ENCODE assay signal across 8 cellular contexts in the genomic region with DNA sequence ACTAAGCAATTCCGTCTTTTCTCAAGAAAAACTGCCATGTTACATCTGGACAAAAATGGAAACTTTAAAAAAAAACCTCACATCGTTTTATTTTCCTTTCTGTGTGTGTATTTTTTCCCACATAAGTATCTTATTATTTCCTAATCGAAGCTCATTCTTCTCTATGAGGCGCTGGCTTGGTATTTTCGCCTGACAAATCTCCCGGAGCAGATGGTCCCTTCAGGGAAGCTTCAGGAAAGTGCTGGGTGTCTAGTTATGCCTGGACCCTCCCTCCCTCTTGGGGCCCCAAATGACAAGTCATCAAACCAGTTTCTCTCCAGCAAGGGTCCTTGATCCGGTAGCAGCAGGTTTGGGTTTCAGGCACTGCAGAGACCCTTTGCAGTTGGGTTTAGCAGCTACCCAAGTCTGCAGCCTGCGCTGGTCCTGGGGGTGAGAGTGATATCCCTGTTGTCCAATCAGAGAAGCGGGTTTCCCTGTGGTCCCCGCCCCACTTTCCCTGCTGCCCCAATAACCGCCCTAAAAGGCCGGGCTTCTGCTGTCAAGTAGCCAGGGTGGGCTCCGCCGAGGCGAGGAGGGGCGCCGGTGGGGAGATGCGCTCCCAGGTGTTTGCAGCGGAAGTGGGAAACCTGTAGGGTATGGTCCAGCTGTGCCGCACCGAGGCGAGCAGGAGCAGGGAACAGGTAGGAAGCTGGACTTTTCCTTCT. TPM values are rescaled to one million over a fixed set of nuclear protein-coding genes. Genes with fewer than 3 reads are reported as not detected.
DNase-seq lines count a peak whose midpoint lies in the region; ATAC-seq and TF ChIP-seq lines count a peak whose summit lies in the region.

Gene CNTN1, plus strand, starts transcription at position 527 of the 704 bp plus-strand sequence.

- H3K4me3 Mint-ChIP-seq in endothelial cell (ENCODE audit: unreplicated experiment) (peak within 1 kb of the TSS; percentile 90), Caco-2 (ENCODE audit: unreplicated experiment) (no peak within 1 kb of the TSS)

- H3K27me3 Mint-ChIP-seq in endothelial cell (ENCODE audit: unreplicated experiment): peaks cover 2% of the 10 kb centered on the region
- H3K27me3 Mint-ChIP-seq in Caco-2 (ENCODE audit: insufficient read depth, unreplicated experiment): peaks cover 3% of the 10 kb centered on the region

- POLR2A ChIA-PET in Caco-2 (lab: Charles Lee): no interaction called here

- DNase-seq in D341Med (ENCODE audit: low spot score) (peak; percentile 97), HCEC 1CT (peak; percentile 64), NCI-H524 (lab: John Stamatoyannopoulos, UW) (peak; percentile 97 to 99), endothelial cell (ENCODE audit: low spot score) (peak; percentile 77), lung microvascular endothelial cell (ENCODE audit: low read depth in 2 of 2) (peak; percentile 1 to 10), upper lobe of left lung (peak in 1 of 2 donors; percentile 69), Caco-2 (no peak)

- no peaks in the 10 kb centered on the region for H3K9me3 ChIP-seq in upper lobe of left lung
- no peaks in the 10 kb centered on the region for H3K9me3 ChIP-seq in Caco-2

- 5% methylated on average over 22 of the region's 22 CpGs for WGBS in upper lobe of left lung, 2 donors

- H3K4me3 ChIP-seq in upper lobe of left lung: peak within 1 kb of the TSS; percentile 24 to 64 (median 58)
- no peak within 1 kb of the TSS for H3K4me3 ChIP-seq in Caco-2 (ENCODE audit: low read depth, low read length)

- no TSS peak for BruUV-seq in Caco-2 (replicated peaks; lab: Mats Ljungman, UMichigan)

- peaks cover 4% of the 10 kb centered on the region for H3K4me1 Mint-ChIP-seq in endothelial cell (ENCODE audit: unreplicated experiment)
- H3K4me1 Mint-ChIP-seq in Caco-2 (ENCODE audit: low read depth, unreplicated experiment): no peaks in the 10 kb centered on the region

- TF ChIP-seq CTCF in endothelial cell (IDR thresholded peaks at IDR 0.05; ENCODE audit: unreplicated experiment): no peak
- TF ChIP-seq CTCF in upper lobe of left lung (IDR thresholded peaks at IDR 0.05): no peak
- TF ChIP-seq CTCF in Caco-2 (IDR thresholded peaks at IDR 0.05; ENCODE audit: insufficient read depth in 1 of 2, low read depth in 1 of 2, low read length in 1 of 2, severe bottlenecking in 1 of 2, unreplicated experiment in 1 of 2): no peak

- H3K27me3 ChIP-seq in upper lobe of left lung: peaks cover 0 to 12% (median 3%) of the 10 kb centered on the region in 4 donors
- H3K27me3 ChIP-seq in Caco-2 (replicated peaks; ENCODE audit: control insufficient read depth, insufficient read depth, low read length): no peaks in the 10 kb centered on the region

- no peak for TF ChIP-seq POLR2A in upper lobe of left lung (IDR thresholded peaks at IDR 0.05)

- H3K4me1 ChIP-seq in upper lobe of left lung (peaks cover 0 to 21% (median 10%) of the 10 kb centered on the region in 4 donors), Caco-2 (no peaks in the 10 kb centered on the region)

- no peak for TF ChIP-seq EP300 in upper lobe of left lung (IDR thresholded peaks at IDR 0.05)

- H3K9me3 Mint-ChIP-seq in endothelial cell (ENCODE audit: unreplicated experiment) (no peaks in the 10 kb centered on the region), Caco-2 (ENCODE audit: unreplicated experiment) (no peaks in the 10 kb centered on the region)

- H3K36me3 ChIP-seq in upper lobe of left lung (no peaks in the 10 kb centered on the region), Caco-2 (ENCODE audit: control insufficient read depth, insufficient read depth, low read length) (no peaks in the 10 kb centered on the region)

- no peak within 1 kb of the TSS for H3K27ac Mint-ChIP-seq in endothelial cell (ENCODE audit: unreplicated experiment)
- H3K27ac Mint-ChIP-seq in Caco-2 (ENCODE audit: unreplicated experiment): no peak within 1 kb of the TSS

- ATAC-seq in upper lobe of left lung (ENCODE audit: low FRiP score in 2 of 2) (peak; percentile 91 to 93), GM18520 (IDR thresholded peaks at IDR 0.05; ENCODE audit: unreplicated experiment) (no peak)

- intact Hi-C loops in Caco-2 (cut with micrococcal nuclease; ENCODE audit: unreplicated experiment): no loop called here

- CTCF ChIA-PET in Caco-2 (lab: Charles Lee): no interaction called here

- H3K27ac ChIP-seq in upper lobe of left lung: no peak within 1 kb of the TSS

- H3K36me3 Mint-ChIP-seq in endothelial cell (ENCODE audit: low read depth, unreplicated experiment): no peaks in the 10 kb centered on the region
- H3K36me3 Mint-ChIP-seq in Caco-2 (ENCODE audit: insufficient read depth, unreplicated experiment): no peaks in the 10 kb centered on the region

RNA-seq across cellular contexts. Expression of gene CNTN1, which starts in this region (rescaled TPM):
- total RNA-seq in endothelial cell (ENCODE audit: unreplicated experiment): 0.46 TPM
- 0.22 TPM in 1 of 2 replicates, not detected in the other for total RNA-seq in lung microvascular endothelial cell
- total RNA-seq in upper lobe of left lung: 1 to 10 TPM; 1.0 to 9.8 (median 5.6) TPM
- total RNA-seq in Caco-2 (2022): not detected in 2 replicates

Comparison
In these comparisons a context has a peak if more than half of its experiments do, and no peak if none do; other contexts are left out.
1. Peak in DNase-seq in endothelial cell; RNA of the gene not detected or under 1 TPM.
2. Peak in DNase-seq in lung microvascular endothelial cell; RNA of the gene not detected or under 1 TPM.
3. DNase-seq: peak in D341Med (single experiment), HCEC 1CT (single experiment) and NCI-H524 (2 of 2); none in Caco-2 (0 of 2).